ENCODE assay signal across 13 cellular contexts in the genomic region with DNA sequence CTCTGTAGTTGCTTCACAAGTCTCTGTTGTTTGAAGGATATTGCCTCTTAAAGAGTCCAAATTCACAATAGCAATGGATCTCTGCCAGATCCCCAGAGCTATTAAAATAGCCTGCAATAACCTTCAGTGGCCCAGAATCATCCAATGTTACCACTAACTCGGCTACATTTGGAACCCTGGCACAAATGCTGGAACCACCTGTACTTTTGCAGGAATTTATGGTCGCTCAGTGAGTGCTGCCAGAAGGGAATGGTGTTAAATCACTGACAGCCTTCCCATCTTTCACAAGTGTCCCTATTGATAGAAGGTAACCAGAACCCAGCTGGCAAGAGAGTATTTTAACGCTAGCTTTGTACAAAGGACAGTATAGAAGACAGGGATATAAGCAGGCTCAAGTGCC.
"Had no signal": no experiment of that assay in that cellular context is flagged by ENCODE, and none has a peak within 500 bp of the region (broad histone marks: within the 10 kb centered on the region; RNA-seq: fewer than 3 reads in every experiment).

No MANE protein-coding gene starts in this region.

- DNase-seq: activated CD4-positive, alpha-beta memory T cell treated with anti-CD3 and anti-CD28 coated beads for 36 hours; activated CD4-positive, alpha-beta T cell treated with anti-CD3 and anti-CD28 coated beads for 36 hours; activated T-cell treated with anti-CD3 and anti-CD28 coated beads for 4 hours; foreskin fibroblast; hypothalamus; islet precursor cell; mucosa of descending colon; naive thymus-derived CD4-positive, alpha-beta T cell; stimulated activated naive B cell treated with anti-CD40 and anti-IgM and Interleukin-4, amounts not matched to agents 10 μg/mL and 1 μg/mL and 100 μg/mL, for 72 hours had no signal

- H3K27me3 ChIP-seq: neural progenitor cell had no signal

- H3K9me3 ChIP-seq: mucosa of descending colon had no signal

- H3K27ac ChIP-seq: epithelial cell of prostate, neural progenitor cell had no signal

- ATAC-seq: activated CD4-positive, alpha-beta T cell treated with anti-CD3 and anti-CD28 coated beads for 36 hours; mucosa of descending colon; naive thymus-derived CD4-positive, alpha-beta T cell; stimulated activated naive B cell treated with anti-CD40 and anti-IgM and Interleukin-4, amounts not matched to agents 10 μg/mL and 1 μg/mL and 100 μg/mL, for 72 hours; WTC11 had no signal

- H3K4me1 ChIP-seq: neural progenitor cell had no signal

- H3K36me3 ChIP-seq: neural progenitor cell had no signal

- H3K4me3 ChIP-seq: dorsolateral prefrontal cortex, mucosa of descending colon, neural progenitor cell had no signal
